Comparison of ENCODE assay signal across 9 cellular contexts in the genomic region with DNA sequence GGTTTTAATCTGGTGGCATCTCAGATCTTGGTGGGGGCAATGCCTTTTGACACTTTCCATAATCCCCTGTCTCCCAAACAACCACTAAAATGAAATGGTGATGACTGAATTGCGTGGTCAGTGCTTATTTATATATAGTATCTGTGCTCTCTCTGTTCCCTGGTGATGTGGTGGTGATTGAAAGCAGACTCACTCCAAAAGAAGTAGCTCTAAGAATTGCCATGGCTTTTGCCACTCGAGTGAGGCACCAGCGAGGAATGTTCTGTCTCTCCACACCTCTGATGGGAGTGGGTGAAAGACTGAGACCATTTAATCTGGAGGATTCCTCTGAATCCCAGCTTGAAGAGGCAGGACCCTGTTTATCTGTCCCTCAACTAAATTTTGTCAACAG. TPM values are rescaled to one million over a fixed set of nuclear protein-coding genes. Genes with fewer than 3 reads are reported as not detected.
DNase-seq lines count a peak whose midpoint lies in the region; ATAC-seq and TF ChIP-seq lines count a peak whose summit lies in the region.
"Had no signal": no experiment of that assay in that cellular context is flagged by ENCODE, and none has a peak within 500 bp of the region (broad histone marks: within the 10 kb centered on the region; RNA-seq: fewer than 3 reads in every experiment).

No MANE protein-coding gene starts in this region.

- peak in 6 of 8 donors; percentile 30 to 65 (median 48) for ATAC-seq in heart right ventricle

- H3K9me3 Mint-ChIP-seq in activated naive CD8-positive, alpha-beta T cell (ENCODE audit: low read depth) = no peaks in the 10 kb centered on the region

- H3K27me3 ChIP-seq in heart right ventricle (peaks cover 0 to 8% (median 0%) of the 10 kb centered on the region in 7 donors), subcutaneous abdominal adipose tissue (ENCODE audit: control insufficient read depth in 5 of 5, insufficient read depth in 4 of 5, low read length in 5 of 5) (peaks cover 0 to 19% (median 11%) of the 10 kb centered on the region in 5 donors)

- H3K4me1 ChIP-seq in heart right ventricle (peaks cover 23 to 88% (median 82%) of the 10 kb centered on the region in 9 donors), subcutaneous abdominal adipose tissue (ENCODE audit: control insufficient read depth in 5 of 5, insufficient read depth in 5 of 5, low read length in 5 of 5) (peaks cover 20 to 92% (median 77%) of the 10 kb centered on the region in 5 donors)

- H3K9me3 ChIP-seq in heart right ventricle = no peaks in the 10 kb centered on the region
- H3K9me3 ChIP-seq in subcutaneous abdominal adipose tissue (ENCODE audit: control insufficient read depth in 5 of 5, low read length in 5 of 5) = no peaks in the 10 kb centered on the region

- H3K4me3 ChIP-seq in heart right ventricle = peak overlapping the region in 8 of 10 donors; percentile 7 to 94 (median 86)
- peak overlapping the region in 3 of 5 donors; percentile 55 to 82 (median 78) for H3K4me3 ChIP-seq in subcutaneous abdominal adipose tissue (ENCODE audit: low read depth in 1 of 5, low read length in 5 of 5)

- DNase-seq in DMS53 (lab: John Stamatoyannopoulos, UW) (peak; percentile 16), DMS53 treated with DMSO at 0.1 percent for 48 hours (lab: John Stamatoyannopoulos, UW; ENCODE audit: unreplicated experiment) (no peak), heart right ventricle (peak in 1 of 2 donors; percentile 67), H4 (ENCODE audit: low spot score) (no peak), UCSD-AML1 (lab: John Stamatoyannopoulos, UW; ENCODE audit: unreplicated experiment) (no peak)
- DNase-seq in stimulated activated CD4-positive, alpha-beta T cell treated with anti-CD3 and anti-CD28 coated beads, Interleukin-12 subunit alpha, Interleukin-12 subunit beta, amount 100 ng/mL, for 4 hours = no peak

- 31 to 35% methylated on average over 3 of the region's 3 CpGs for WGBS in heart right ventricle, 2 donors

- H3K36me3 Mint-ChIP-seq in activated naive CD8-positive, alpha-beta T cell = peaks cover 23% of the 10 kb centered on the region

- intact Hi-C loops in heart right ventricle (cut with DNase I) = loop anchor here in 4 of 10 donors (5.0 to 10.0 kb wide), 3 partner anchors 37 to 276 kb away; no protein-coding TSS in a partner anchor

- H3K27ac ChIP-seq in heart right ventricle (peak overlapping the region; percentile 84 to 98 (median 94)), subcutaneous abdominal adipose tissue (ENCODE audit: low read depth, low read length) (peak overlapping the region; percentile 79)
- H3K27ac ChIP-seq: 22Rv1 had no signal

- H3K36me3 ChIP-seq in heart right ventricle = peaks cover 0 to 7% (median 0%) of the 10 kb centered on the region in 9 donors
- no peaks in the 10 kb centered on the region for H3K36me3 ChIP-seq in subcutaneous abdominal adipose tissue (ENCODE audit: control insufficient read depth in 5 of 5, insufficient read depth in 5 of 5, low read length in 5 of 5)

- H3K4me3 Mint-ChIP-seq in activated naive CD8-positive, alpha-beta T cell = peak overlapping the region; percentile 95

- no peaks in the 10 kb centered on the region for H3K27me3 Mint-ChIP-seq in activated naive CD8-positive, alpha-beta T cell

- peaks cover 83% of the 10 kb centered on the region for H3K4me1 Mint-ChIP-seq in activated naive CD8-positive, alpha-beta T cell (ENCODE audit: low read depth)

- H3K9ac ChIP-seq in subcutaneous abdominal adipose tissue (ENCODE audit: low read length in 5 of 5) = no peak overlapping the region

- peak overlapping the region; percentile 61 for H3K27ac Mint-ChIP-seq in activated naive CD8-positive, alpha-beta T cell

- TF ChIP-seq CTCF in heart right ventricle (IDR thresholded peaks at IDR 0.05) = no peak

RNA-seq across cellular contexts. Expression of a gene that starts 2.8 kb away (rescaled TPM):
- 10 to 100 TPM in 9 of 10 donors, 1 to 10 TPM in 1; 9.0 to 53.7 (median 22.9) TPM for total RNA-seq in heart right ventricle
- 10 to 100 TPM in 1 of 2 donors, 1 to 10 TPM in 1; 5.3 to 20.2 TPM for polyA plus RNA-seq in heart right ventricle
- total RNA-seq in H4 (2014; rRNA removed; shearing (Covaris generic)) = 5.4 and 10.5 TPM in 2 replicates
